ENCODE assay signal across 1 cellular context in genomic region chr2:237604391-237604790, GRCh38.
TF ChIP-seq lines count a peak whose summit lies in the region.

No MANE protein-coding gene starts in this region.

TF ChIP-seq in IMR-90, 13 proteins besides CTCF, POLR2A, EP300 and RAD21:
- TF ChIP-seq MXI1 (IDR thresholded peaks at IDR 0.05; ENCODE audit: borderline replicate concordance, low read depth, low read length) = no peak
- TF ChIP-seq CHD1 (IDR thresholded peaks at IDR 0.05; ENCODE audit: low read depth, low read length) = no peak
- TF ChIP-seq SMC3 (IDR thresholded peaks at IDR 0.05; ENCODE audit: low read depth, low read length) = no peak
- TF ChIP-seq FOS (IDR thresholded peaks at IDR 0.05; ENCODE audit: low read depth, low read length) = no peak
- no peak for TF ChIP-seq ELK1 (IDR thresholded peaks at IDR 0.05; ENCODE audit: borderline replicate concordance, low read depth, low read length)
- no peak for TF ChIP-seq CEBPB (IDR thresholded peaks at IDR 0.05; ENCODE audit: low read depth, low read length)
- no peak for TF ChIP-seq MAFK (IDR thresholded peaks at IDR 0.05; ENCODE audit: low read depth, low read length)
- TF ChIP-seq RFX5 (IDR thresholded peaks at IDR 0.05; ENCODE audit: low read depth, low read length) = no peak
